ENCODE assay signal across 1 cellular context in the genomic region with DNA sequence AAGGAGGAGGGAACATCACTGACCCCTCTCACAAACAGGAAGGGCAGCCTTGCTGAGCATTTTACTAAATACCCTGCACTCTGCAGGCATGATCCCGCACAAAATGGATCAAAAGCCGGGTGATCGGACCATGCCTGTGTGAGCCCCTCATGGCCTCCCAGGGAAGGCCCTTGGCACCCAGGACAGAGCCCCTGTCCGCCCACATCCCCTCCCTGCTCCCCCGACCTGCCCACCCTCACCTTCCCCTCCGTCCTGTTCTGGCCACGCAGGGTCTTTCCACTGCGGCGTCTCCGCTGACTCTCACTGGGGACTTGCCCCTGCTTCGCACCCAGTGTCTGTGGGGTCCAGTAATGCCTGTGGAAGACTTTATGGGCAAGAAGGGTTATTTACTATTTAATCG.
TF ChIP-seq lines count a peak whose summit lies in the region.

No MANE protein-coding gene starts in this region.

TF ChIP-seq in WTC11, 78 proteins besides CTCF, POLR2A, EP300 and RAD21 (continued from another document):
- no peak for TF ChIP-seq USF2 (CRISPR knock-in tag; IDR thresholded peaks at IDR 0.05)
- TF ChIP-seq E2F4 (CRISPR knock-in tag; IDR thresholded peaks at IDR 0.05; ENCODE audit: borderline replicate concordance, low read depth): no peak
- TF ChIP-seq GTF2I (CRISPR knock-in tag; conservative IDR thresholded peaks at IDR 0.05): no peak
- TF ChIP-seq, protein P1, sequence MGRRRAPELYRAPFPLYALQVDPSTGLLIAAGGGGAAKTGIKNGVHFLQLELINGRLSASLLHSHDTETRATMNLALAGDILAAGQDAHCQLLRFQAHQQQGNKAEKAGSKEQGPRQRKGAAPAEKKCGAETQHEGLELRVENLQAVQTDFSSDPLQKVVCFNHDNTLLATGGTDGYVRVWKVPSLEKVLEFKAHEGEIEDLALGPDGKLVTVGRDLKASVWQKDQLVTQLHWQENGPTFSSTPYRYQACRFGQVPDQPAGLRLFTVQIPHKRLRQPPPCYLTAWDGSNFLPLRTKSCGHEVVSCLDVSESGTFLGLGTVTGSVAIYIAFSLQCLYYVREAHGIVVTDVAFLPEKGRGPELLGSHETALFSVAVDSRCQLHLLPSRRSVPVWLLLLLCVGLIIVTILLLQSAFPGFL (CRISPR knock-in tag; IDR thresholded peaks at IDR 0.05; ENCODE audit: borderline replicate concordance): no peak
- TF ChIP-seq ZNF232 (CRISPR knock-in tag; IDR thresholded peaks at IDR 0.05): no peak
- TF ChIP-seq GABPB1 (CRISPR knock-in tag; IDR thresholded peaks at IDR 0.05): no peak
- no peak for TF ChIP-seq PRDM15 (CRISPR knock-in tag; IDR thresholded peaks at IDR 0.05)
- TF ChIP-seq NFATC4 (CRISPR knock-in tag; IDR thresholded peaks at IDR 0.05): no peak
- no peak for TF ChIP-seq EMX1 (CRISPR knock-in tag; IDR thresholded peaks at IDR 0.05)
- TF ChIP-seq, protein P2, sequence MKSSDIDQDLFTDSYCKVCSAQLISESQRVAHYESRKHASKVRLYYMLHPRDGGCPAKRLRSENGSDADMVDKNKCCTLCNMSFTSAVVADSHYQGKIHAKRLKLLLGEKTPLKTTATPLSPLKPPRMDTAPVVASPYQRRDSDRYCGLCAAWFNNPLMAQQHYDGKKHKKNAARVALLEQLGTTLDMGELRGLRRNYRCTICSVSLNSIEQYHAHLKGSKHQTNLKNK (CRISPR knock-in tag; IDR thresholded peaks at IDR 0.05): no peak
- TF ChIP-seq STAT6 (CRISPR knock-in tag; conservative IDR thresholded peaks at IDR 0.05; ENCODE audit: low read depth): no peak
- TF ChIP-seq CBFB (CRISPR knock-in tag; IDR thresholded peaks at IDR 0.05; ENCODE audit: low read depth): no peak
- no peak for TF ChIP-seq TEAD1 (CRISPR knock-in tag; IDR thresholded peaks at IDR 0.05)
- no peak for TF ChIP-seq ELF4 (CRISPR knock-in tag; IDR thresholded peaks at IDR 0.05; ENCODE audit: low read depth)
